In genomic region chr1:44377925-44378784, GRCh38 we compare ENCODE assay signal across 8 cellular contexts. TPM values are rescaled to one million over a fixed set of nuclear protein-coding genes. Genes with fewer than 3 reads are reported as not detected.
DNase-seq lines count a peak whose midpoint lies in the region; ATAC-seq, FAIRE-seq and TF ChIP-seq lines count a peak whose summit lies in the region.

No MANE protein-coding gene starts in this region.

- H3K79me2 ChIP-seq in DOHH2 (ENCODE audit: control insufficient read depth, low read length) (no peaks in the 10 kb centered on the region), GM12878 (ENCODE audit: control insufficient read depth, insufficient read depth, low read length) (no peaks in the 10 kb centered on the region)

- H3K4me3 ChIP-seq in DOHH2 (ENCODE audit: low read length) (no peak overlapping the region), GM12878 (no peak overlapping the region)

- H3K36me3 Mint-ChIP-seq in immature natural killer cell = no peaks in the 10 kb centered on the region

- no peak overlapping the region for H3K4me3 Mint-ChIP-seq in immature natural killer cell

- H3K36me3 ChIP-seq in DOHH2 (ENCODE audit: control insufficient read depth, low read length) = no peaks in the 10 kb centered on the region
- no peaks in the 10 kb centered on the region for H3K36me3 ChIP-seq in GM12878 (ENCODE audit: control insufficient read depth in 2 of 2, insufficient read depth in 2 of 2, low read length in 1 of 2)

- H3K4me1 ChIP-seq in DOHH2 (ENCODE audit: control insufficient read depth, low read length) (no peaks in the 10 kb centered on the region), GM12878 (ENCODE audit: control insufficient read depth, insufficient read depth, low read length) (no peaks in the 10 kb centered on the region)

- POLR2A ChIA-PET in GM12878 (lab: Charles Lee) = no interaction called here

- ATAC-seq in GM12878 (peak; percentile 76), HG03108 (IDR thresholded peaks at IDR 0.05; ENCODE audit: unreplicated experiment) (no peak)

- H3K9me2 ChIP-seq in DOHH2 (replicated peaks; ENCODE audit: control insufficient read depth, low read length) = no peaks in the 10 kb centered on the region

- WGBS in GM12878 (ENCODE audit: insufficient coverage, insufficient replicate concordance, low lambda C conversion rate, missing lambda C conversion rate) = 20% methylated on average over 12 of the region's 12 CpGs

- RAD21 ChIA-PET in GM12878 (lab: Charles Lee; ENCODE audit: unreplicated experiment) = interaction anchor here (0.6 to 1.7 kb wide), 4 partner anchors 165 to 275 kb away, joined by 3 to 4 read pairs (median 4); partner anchors contain the start of gene DMAP1

- intact Hi-C loops in GM12878 (cut with micrococcal nuclease; ENCODE audit: unreplicated experiment) = loop anchor here (1.0 to 5.0 kb wide), 2 partner anchors 217 to 274 kb away; no protein-coding TSS in a partner anchor

- H2AFZ ChIP-seq in GM12878 (ENCODE audit: control insufficient read depth, low read depth, low read length) = no peak overlapping the region

- no peak for TF ChIP-seq EP300 in GM12878 (IDR thresholded peaks at IDR 0.05; ENCODE audit: borderline replicate concordance in 1 of 2, control insufficient read depth in 1 of 2, low read depth in 2 of 2, low read length in 2 of 2)

- H3K4me1 Mint-ChIP-seq in immature natural killer cell = no peaks in the 10 kb centered on the region

- DNase-seq in Kasumi-1 (lab: John Stamatoyannopoulos, UW) (peak; percentile 76 to 87), SKM-1 (lab: John Stamatoyannopoulos, UW; ENCODE audit: unreplicated experiment) (peak; percentile 5), GM12878 (ENCODE audit: low read depth, low spot score) (no peak), immature natural killer cell (peak; percentile 43 to 50 (median 46)), T1000 (lab: John Stamatoyannopoulos, UW) (no peak)
- DNase-seq in stimulated activated CD4-positive, alpha-beta T cell treated with anti-CD3 and anti-CD28 coated beads, Interleukin-1b, Interleukin-23, amount 100 ng/mL, for 48 hours = peak; percentile 37

- no peak overlapping the region for H3K27ac Mint-ChIP-seq in immature natural killer cell

- H3F3A ChIP-seq in DOHH2 (ENCODE audit: control insufficient read depth, insufficient read depth) = no peaks in the 10 kb centered on the region

- CTCF ChIA-PET in GM12878 (lab: Yijun Ruan, JAX) = interaction anchor here (0.6 to 3.9 kb wide), 14 partner anchors 10 to 285 kb away, joined by 3 to 20 read pairs (median 6); no protein-coding TSS in a partner anchor

- in situ Hi-C loops in GM12878 (cut with MboI) = loop anchor here (5.0 kb wide), 1 partner anchor 214 kb away; no protein-coding TSS in a partner anchor

- H3K27ac ChIP-seq in DOHH2 (ENCODE audit: low read depth, low read length) = no peak overlapping the region
- H3K27ac ChIP-seq in GM12878 (ENCODE audit: control insufficient read depth, insufficient read depth) = no peak overlapping the region

- no peaks in the 10 kb centered on the region for H3K9me3 ChIP-seq in DOHH2 (ENCODE audit: control insufficient read depth, insufficient read depth, low read length)
- no peaks in the 10 kb centered on the region for H3K9me3 ChIP-seq in GM12878 (replicated peaks; ENCODE audit: control insufficient read depth, insufficient read depth, low read length)

- BruUV-seq in GM12878 (replicated peaks; lab: Mats Ljungman, UMichigan) = no TSS peak

- TF ChIP-seq RAD21 in GM12878 (IDR thresholded peaks at IDR 0.05; ENCODE audit: insufficient read depth, low read depth, low read length) = peak; percentile 74

- H3K4me2 ChIP-seq in DOHH2 (ENCODE audit: low read length) = no peak overlapping the region
- no peak overlapping the region for H3K4me2 ChIP-seq in GM12878 (ENCODE audit: control insufficient read depth, insufficient read depth)

- peak; percentile 64 for FAIRE-seq in GM12878 (lab: Jason Lieb, UNC)

- H3K9me3 Mint-ChIP-seq in immature natural killer cell = no peaks in the 10 kb centered on the region

- H4K20me1 ChIP-seq in DOHH2 (ENCODE audit: control insufficient read depth, insufficient read depth, low read depth, low read length) (no peaks in the 10 kb centered on the region), GM12878 (ENCODE audit: control insufficient read depth, insufficient read depth) (no peaks in the 10 kb centered on the region)

- H3K27me3 Mint-ChIP-seq in immature natural killer cell (ENCODE audit: low read depth in 3 of 3) = peaks cover 0 to 2% (median 0%) of the 10 kb centered on the region in 3 donors

- peak; percentile 83 for TF ChIP-seq CTCF in DOHH2 (IDR thresholded peaks at IDR 0.05; ENCODE audit: low read depth, low read length, poor library complexity, severe bottlenecking)
- TF ChIP-seq CTCF in GM12878 (IDR thresholded peaks at IDR 0.05 in 2 of 3, conservative IDR thresholded peaks at IDR 0.05 in 1 of 3; ENCODE audit: control insufficient read depth in 2 of 3, extremely low read depth in 1 of 3, insufficient read depth in 1 of 3, low read depth in 3 of 3, low read length in 3 of 3) = peak; percentile 61 to 72 (median 64)

- H3K27me3 ChIP-seq in DOHH2 (ENCODE audit: control insufficient read depth, low read length) (peaks cover 7% of the 10 kb centered on the region), GM12878 (replicated peaks in 1 of 2; ENCODE audit: control insufficient read depth in 2 of 2, insufficient read depth in 2 of 2, low read length in 1 of 2) (no peaks in the 10 kb centered on the region; a peak in 1 of 4 replicates)

- SMC1A ChIA-PET in GM12878 (lab: Charles Lee; ENCODE audit: uncharacterized antibody, unreplicated experiment) = interaction anchor here (0.6 to 4.2 kb wide), 5 partner anchors 25 to 274 kb away, joined by 3 to 14 read pairs (median 4); no protein-coding TSS in a partner anchor

- no peak overlapping the region for H3K9ac ChIP-seq in GM12878 (ENCODE audit: control insufficient read depth, insufficient read depth, low read length)

- TF ChIP-seq POLR2A in GM12878 (IDR thresholded peaks at IDR 0.05; ENCODE audit: low read depth, low read length) = no peak

TF ChIP-seq in GM12878, 131 proteins besides CTCF, POLR2A, EP300 and RAD21 (continues in another document):
- TF ChIP-seq PML (IDR thresholded peaks at IDR 0.05; ENCODE audit: low read length) (no peak), USF1 (IDR thresholded peaks at IDR 0.05; ENCODE audit: borderline replicate concordance, extremely low read length, insufficient read depth, low read depth, low read length) (no peak), MXI1 (IDR thresholded peaks at IDR 0.05; ENCODE audit: low read depth, low read length) (no peak), ZNF217 (IDR thresholded peaks at IDR 0.05) (no peak), MEF2B (IDR thresholded peaks at IDR 0.05; ENCODE audit: partially characterized antibody, poor library complexity, severe bottlenecking) (no peak)

RNA-seq across cellular contexts. Expression of gene ERI3, which starts 23.1 kb away (rescaled TPM):
- total RNA-seq in GM12878 (2013; cell fraction: nucleolus; rRNA removed) = 20.4 and 28.8 TPM in 2 replicates
- total RNA-seq in GM12878 (2014; rRNA removed) (45.4 and 53.0 TPM in 2 replicates), GM12878 (2014; rRNA removed; fragmentation: Illumina TruSeq; extraction: Trizol) (32.2 and 33.4 TPM in 2 replicates), GM12878 (2021) (46.9 and 49.4 TPM in 2 replicates)
- 18.4 TPM for polyA plus RNA-seq in GM12878 (2011; ENCODE audit: low read depth)
- polyA plus RNA-seq in GM12878 (2011; rRNA removed) (26.3 and 39.0 TPM in 2 replicates), GM12878 (2014; fragmentation: Illumina TruSeq; extraction: Trizol) (21.7 and 31.5 TPM in 2 replicates), GM12878 (2014; fragmentation: Nextera tagmentation; extraction: Ambion mirVana) (10 to 100 TPM; 20.6 to 29.0 TPM), GM12878 (2014; rRNA removed) (43.5 and 43.6 TPM in 2 replicates), GM12878 (2016; fragmentation: Nextera tagmentation; extraction: Ambion mirVana) (10 to 100 TPM; 73.1 to 90.4 TPM), immature natural killer cell (10 to 100 TPM; 46.6 to 93.3 (median 53.1) TPM)
- 63.6 and 72.7 TPM in 2 replicates for polyA plus RNA-seq in GM12878 (2011; cell fraction: cytosol; rRNA removed)
- polyA plus RNA-seq in GM12878 (2011; cell fraction: nucleus; rRNA removed) = 45.5 and 49.4 TPM in 2 replicates
- polyA plus RNA-seq in GM12878 (2012) = 24.3 and 28.9 TPM in 2 replicates
- 35.2 and 48.1 TPM in 2 replicates for polyA minus RNA-seq in GM12878 (2011; rRNA and poly(A)+ RNA removed)
- polyA minus RNA-seq in GM12878 (2011; cell fraction: cytosol; rRNA and poly(A)+ RNA removed) = 22.9 and 25.1 TPM in 2 replicates
- polyA minus RNA-seq in GM12878 (2011; cell fraction: nucleus; rRNA and poly(A)+ RNA removed) = 17.5 and 21.1 TPM in 2 replicates

RNA-seq across cellular contexts. Expression of gene RNF220, which starts 26.9 kb away (rescaled TPM):
- 42.0 and 50.1 TPM in 2 replicates for total RNA-seq in GM12878 (2013; cell fraction: nucleolus; rRNA removed)
- total RNA-seq in GM12878 (2014; rRNA removed) = 70.0 TPM in 2 replicates
- total RNA-seq in GM12878 (2014; rRNA removed; fragmentation: Illumina TruSeq; extraction: Trizol) = 46.7 and 51.3 TPM in 2 replicates
- total RNA-seq in GM12878 (2021) = 72.2 and 76.1 TPM in 2 replicates
- 28.7 TPM for polyA plus RNA-seq in GM12878 (2011; ENCODE audit: low read depth)
- polyA plus RNA-seq in GM12878 (2011; rRNA removed) = 35.3 and 49.4 TPM in 2 replicates
- 62.9 and 63.9 TPM in 2 replicates for polyA plus RNA-seq in GM12878 (2011; cell fraction: cytosol; rRNA removed)
- 86.1 and 91.3 TPM in 2 replicates for polyA plus RNA-seq in GM12878 (2011; cell fraction: nucleus; rRNA removed)
- 47.8 and 79.5 TPM in 2 replicates for polyA plus RNA-seq in GM12878 (2012)
- polyA plus RNA-seq in GM12878 (2014; fragmentation: Illumina TruSeq; extraction: Trizol) = 50.0 and 75.3 TPM in 2 replicates
- polyA plus RNA-seq in GM12878 (2014; fragmentation: Nextera tagmentation; extraction: Ambion mirVana) = 10 to 100 TPM in 1 of 2 experiments, 1 to 10 TPM in 1; 4.6 to 13.6 TPM
- 84.1 and 84.7 TPM in 2 replicates for polyA plus RNA-seq in GM12878 (2014; rRNA removed)
- polyA plus RNA-seq in GM12878 (2016; fragmentation: Nextera tagmentation; extraction: Ambion mirVana) = 10 to 100 TPM; 51.2 to 56.1 TPM
- 30.3 and 33.9 TPM in 2 replicates for polyA minus RNA-seq in GM12878 (2011; rRNA and poly(A)+ RNA removed)
- polyA minus RNA-seq in GM12878 (2011; cell fraction: cytosol; rRNA and poly(A)+ RNA removed) = 13.8 and 14.7 TPM in 2 replicates
- 9.9 and 17.9 TPM in 2 replicates for polyA minus RNA-seq in GM12878 (2011; cell fraction: nucleus; rRNA and poly(A)+ RNA removed)
- 100 to 1,000 TPM in 1 of 3 donors, 10 to 100 TPM in 2; 69.4 to 107 (median 83.2) TPM for polyA plus RNA-seq in immature natural killer cell

Comparison
In these comparisons a context has a peak if more than half of its experiments do, and no peak if none do; other contexts are left out.
1. DNase-seq: peak in Kasumi-1 (2 of 2), SKM-1 (single experiment), immature natural killer cell (3 of 3) and stimulated activated CD4-positive, alpha-beta T cell treated with anti-CD3 and anti-CD28 coated beads, Interleukin-1b, Interleukin-23, amount 100 ng/mL, for 48 hours (single experiment); none in GM12878 (single experiment) and T1000 (single experiment).